Comparison of ENCODE assay signal across 15 cellular contexts in the genomic region with DNA sequence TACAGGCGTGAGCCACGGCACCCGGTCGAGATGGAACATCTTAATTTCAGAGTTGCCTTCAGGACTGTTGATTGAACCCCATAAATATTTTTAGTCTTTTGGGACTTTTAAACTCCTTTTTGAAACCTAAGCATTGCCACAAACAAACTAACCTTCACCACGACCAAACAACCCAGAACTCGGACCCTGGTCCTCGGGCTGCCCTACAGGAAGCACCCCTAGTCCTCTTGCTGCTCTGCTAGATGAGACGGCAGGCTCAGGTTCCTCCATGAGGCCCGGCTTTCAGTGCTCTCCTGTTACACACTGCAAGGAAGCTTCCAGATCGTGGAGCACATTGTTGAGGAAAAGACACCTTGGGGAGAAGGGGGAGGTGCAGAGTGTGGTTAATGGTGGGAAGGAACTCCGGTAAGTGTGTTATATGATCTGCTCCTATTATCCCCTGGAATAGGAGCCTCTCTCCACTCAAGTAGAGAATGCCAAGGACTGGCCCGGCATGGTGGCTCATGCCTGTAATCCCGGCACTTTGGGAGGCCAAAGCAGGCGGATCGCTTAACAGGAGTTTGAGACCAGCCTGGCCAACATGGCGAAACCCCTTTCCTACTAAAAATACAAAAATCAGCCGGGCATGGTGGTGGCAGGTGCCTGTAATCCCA. TPM values are rescaled to one million over a fixed set of nuclear protein-coding genes. Genes with fewer than 3 reads are reported as not detected.
DNase-seq lines count a peak whose midpoint lies in the region; ATAC-seq and TF ChIP-seq lines count a peak whose summit lies in the region.
"Had no signal": no experiment of that assay in that cellular context is flagged by ENCODE, and none has a peak within 500 bp of the region (broad histone marks: within the 10 kb centered on the region; RNA-seq: fewer than 3 reads in every experiment).

No MANE protein-coding gene starts in this region.

- H3K27ac ChIP-seq in left lung (peak overlapping the region; percentile 83 to 92), suprapubic skin (peak overlapping the region; percentile 36)
- H3K27ac ChIP-seq: 22Rv1, GM23248 had no signal

- no peak for ATAC-seq in left lung
- ATAC-seq in HG02852 (IDR thresholded peaks at IDR 0.05; ENCODE audit: unreplicated experiment): no peak
- no peak for ATAC-seq in HG02981 (IDR thresholded peaks at IDR 0.05; ENCODE audit: unreplicated experiment)
- ATAC-seq: activated CD4-positive, CD25-positive, alpha-beta regulatory T cell treated with anti-CD3 and anti-CD28 coated beads, Interleukin-2, amount 50 U/mL, for 24 hours had no signal

- WGBS in suprapubic skin: 86% methylated on average over 17 of the region's 17 CpGs

- intact Hi-C loops in left lung (cut with DNase I): no loop called here

- H3K9me3 ChIP-seq in left lung: no peaks in the 10 kb centered on the region
- H3K9me3 ChIP-seq in suprapubic skin: no peaks in the 10 kb centered on the region

- H3K36me3 ChIP-seq in left lung (no peaks in the 10 kb centered on the region), suprapubic skin (no peaks in the 10 kb centered on the region)

- no peak for TF ChIP-seq POLR2A in suprapubic skin (IDR thresholded peaks at IDR 0.05)

- in situ Hi-C loops in G401 (cut with HindIII; ENCODE audit: low sequenced_read_pairs): no loop called here

- no peak overlapping the region for H3K4me3 ChIP-seq in left lung
- no peak overlapping the region for H3K4me3 ChIP-seq in suprapubic skin
- H3K4me3 ChIP-seq: GM23248 had no signal

- DNase-seq in NCI-H1092 treated with DMSO at 0.1 percent for 48 hours (lab: John Stamatoyannopoulos, UW): peak; percentile 28
- DNase-seq in NCI-H1092 (lab: John Stamatoyannopoulos, UW): no peak
- DNase-seq in NCI-H69 (lab: John Stamatoyannopoulos, UW): peak; percentile 63
- no peak for DNase-seq in left lung
- DNase-seq in suprapubic skin (ENCODE audit: low spot score in 2 of 2): no peak
- DNase-seq in G401 (ENCODE audit: low spot score): no peak
- DNase-seq: amniotic stem cell; CD4-positive, alpha-beta memory T cell; GM23248; NCI-H345; T-helper 1 cell had no signal

- H3K4me1 ChIP-seq in left lung: peaks cover 72 to 74% of the 10 kb centered on the region in 2 donors
- H3K4me1 ChIP-seq in suprapubic skin: peaks cover 77% of the 10 kb centered on the region

- H3K27me3 ChIP-seq in left lung (no peaks in the 10 kb centered on the region), suprapubic skin (no peaks in the 10 kb centered on the region)

- TF ChIP-seq CTCF in left lung (IDR thresholded peaks at IDR 0.05) (no peak), suprapubic skin (IDR thresholded peaks at IDR 0.05) (no peak)

- no peak for TF ChIP-seq EP300 in suprapubic skin (IDR thresholded peaks at IDR 0.05)

RNA-seq across cellular contexts. Expression of gene EPHX1, which starts 5.7 kb away (rescaled TPM):
- total RNA-seq in left lung: 100 to 1,000 TPM; 116 to 305 TPM
- total RNA-seq in suprapubic skin: 10 to 100 TPM; 30.3 to 72.8 (median 53.7) TPM
- 23.5 and 30.0 TPM in 2 replicates for total RNA-seq in G401 (2014; rRNA removed; shearing (Covaris generic))

RNA-seq across cellular contexts. Expression of gene SRP9, which starts 38.0 kb away (rescaled TPM):
- 100 to 1,000 TPM; 195 to 204 TPM for total RNA-seq in left lung
- total RNA-seq in suprapubic skin: 100 to 1,000 TPM; 139 to 162 (median 144) TPM
- 452 and 552 TPM in 2 replicates for total RNA-seq in G401 (2014; rRNA removed; shearing (Covaris generic))

Comparison
In these comparisons a context has a peak if more than half of its experiments do, and no peak if none do; other contexts are left out.
1. DNase-seq: peak in NCI-H1092 treated with DMSO at 0.1 percent for 48 hours (single experiment) and NCI-H69 (single experiment); none in NCI-H1092 (single experiment), left lung (0 of 2), suprapubic skin (0 of 2) and G401 (single experiment).